Comparison of ENCODE assay signal across 1 cellular context in genomic region chr9:130927338-130927737, GRCh38.
TF ChIP-seq lines count a peak whose summit lies in the region.

No MANE protein-coding gene starts in this region.

TF ChIP-seq in HepG2, 621 proteins besides CTCF, POLR2A, EP300 and RAD21:
- no peak for TF ChIP-seq KLF15 (CRISPR knock-in tag; IDR thresholded peaks at IDR 0.05; ENCODE audit: borderline replicate concordance)
- TF ChIP-seq SOX6 (IDR thresholded peaks at IDR 0.05): no peak
- no peak for TF ChIP-seq SOX6 (CRISPR knock-in tag; IDR thresholded peaks at IDR 0.05)
- TF ChIP-seq ZNF703 (CRISPR knock-in tag; IDR thresholded peaks at IDR 0.05; ENCODE audit: borderline replicate concordance): no peak
- no peak for TF ChIP-seq ZNF263 (CRISPR knock-in tag; IDR thresholded peaks at IDR 0.05)
- TF ChIP-seq ZNF768 (CRISPR knock-in tag; IDR thresholded peaks at IDR 0.05): peak; percentile 87
- TF ChIP-seq MYC (CRISPR knock-in tag; IDR thresholded peaks at IDR 0.05; ENCODE audit: borderline replicate concordance): no peak
- TF ChIP-seq HMGXB3 (CRISPR knock-in tag; IDR thresholded peaks at IDR 0.05; ENCODE audit: borderline replicate concordance): no peak
- no peak for TF ChIP-seq DBP (CRISPR knock-in tag; IDR thresholded peaks at IDR 0.05; ENCODE audit: not compliant biosample characterization)
- TF ChIP-seq RARA (CRISPR knock-in tag; IDR thresholded peaks at IDR 0.05): no peak
- 0 out of 2 replicates have a peak, but pooled peaks have one; percentile 27 for TF ChIP-seq EZH2 (conservative IDR thresholded peaks at IDR 0.05; ENCODE audit: low read depth, low read length)
- TF ChIP-seq ZZZ3 (CRISPR knock-in tag; IDR thresholded peaks at IDR 0.05; ENCODE audit: borderline replicate concordance): no peak
TF ChIP-seq in HepG2: peak in this region for 2.
